Comparison of ENCODE assay signal across 15 cellular contexts in genomic region chr1:238982736-238983135, GRCh38.
A peak's percentile ranks its signal among the peaks of the same experiment; 100 is the strongest.
DNase-seq lines count a peak whose midpoint lies in the region; ATAC-seq and TF ChIP-seq lines count a peak whose summit lies in the region.
"Had no signal": no experiment of that assay in that cellular context is flagged by ENCODE, and none has a peak within 500 bp of the region (broad histone marks: within the 10 kb centered on the region; RNA-seq: fewer than 3 reads in every experiment).

No MANE protein-coding gene starts in this region.

- no peak overlapping the region for H3K9ac ChIP-seq in mesenchymal stem cell (ENCODE audit: low read length)
- H3K9ac ChIP-seq in smooth muscle cell (ENCODE audit: low read depth): no peak overlapping the region

- no peak overlapping the region for H3K14ac ChIP-seq in mesenchymal stem cell (ENCODE audit: low read length in 2 of 2)

- peak; percentile 59 for DNase-seq in LHCN-M2 (ENCODE audit: low read depth)
- peak; percentile 38 to 64 for DNase-seq in SJCRH30
- peak; percentile 53 for DNase-seq in mesenchymal stem cell
- DNase-seq in smooth muscle cell (lab: John Stamatoyannopoulos, UW; ENCODE audit: unreplicated experiment): no peak
- no peak for DNase-seq in NCI-H526 (lab: John Stamatoyannopoulos, UW)
- DNase-seq in activated CD4-positive, alpha-beta T cell treated with anti-CD3 and anti-CD28 coated beads for 4 hours: no peak
- DNase-seq: CD4-positive, alpha-beta memory T cell; DMS153; DMS79 treated with DMSO at 0.1 percent for 48 hours; EL; HCEC 1CT; HFFc6 had no signal

- ATAC-seq in GM21717 (IDR thresholded peaks at IDR 0.05; ENCODE audit: unreplicated experiment): no peak
- ATAC-seq: HepG2 had no signal

- no peak for TF ChIP-seq CTCF in smooth muscle cell (IDR thresholded peaks at IDR 0.05; ENCODE audit: borderline replicate concordance, insufficient read depth, poor library complexity, severe bottlenecking)

- no peak overlapping the region for H4K8ac ChIP-seq in mesenchymal stem cell (ENCODE audit: low read length)

- H3K27ac ChIP-seq in SJCRH30: 0 out of 2 replicates have a peak overlapping the region, but pooled peaks have one; percentile 3
- no peak overlapping the region for H3K27ac ChIP-seq in mesenchymal stem cell (ENCODE audit: low read length, poor library complexity, severe bottlenecking)
- peak overlapping the region; percentile 20 for H3K27ac ChIP-seq in smooth muscle cell (ENCODE audit: low read depth)
- H3K27ac ChIP-seq: C4-2B had no signal

- H2AK5ac ChIP-seq in mesenchymal stem cell (ENCODE audit: low read length, severe bottlenecking): no peak overlapping the region

- H3K23ac ChIP-seq in mesenchymal stem cell (ENCODE audit: low read length in 2 of 2): no peak overlapping the region

- no peak overlapping the region for H4K91ac ChIP-seq in mesenchymal stem cell (ENCODE audit: low read length)

- no peak overlapping the region for H3K4me2 ChIP-seq in mesenchymal stem cell (ENCODE audit: low read length, poor library complexity, severe bottlenecking)
- peak overlapping the region; percentile 39 for H3K4me2 ChIP-seq in smooth muscle cell

- no peak overlapping the region for H2AFZ ChIP-seq in mesenchymal stem cell (ENCODE audit: low read depth, low read length)
- H2AFZ ChIP-seq in smooth muscle cell (ENCODE audit: low read depth): no peak overlapping the region

- no peak overlapping the region for H3K4me3 ChIP-seq in SJCRH30
- no peak overlapping the region for H3K4me3 ChIP-seq in mesenchymal stem cell (ENCODE audit: insufficient read depth in 1 of 2, low read depth in 1 of 2, low read length in 2 of 2)
- H3K4me3 ChIP-seq in smooth muscle cell: no peak overlapping the region

- H3K9me3 ChIP-seq in SJCRH30 (replicated peaks): no peaks in the 10 kb centered on the region
- H3K9me3 ChIP-seq in mesenchymal stem cell (ENCODE audit: control insufficient read depth, low read length): peaks cover 9% of the 10 kb centered on the region
- H3K9me3 ChIP-seq in smooth muscle cell (replicated peaks; ENCODE audit: low read depth): no peaks in the 10 kb centered on the region

- H2BK15ac ChIP-seq in mesenchymal stem cell (ENCODE audit: low read depth, poor library complexity, severe bottlenecking): no peak overlapping the region

- H3K79me2 ChIP-seq in smooth muscle cell (ENCODE audit: low read depth): no peaks in the 10 kb centered on the region

- H3K36me3 ChIP-seq in SJCRH30 (no peaks in the 10 kb centered on the region), mesenchymal stem cell (ENCODE audit: control insufficient read depth in 1 of 2, insufficient read depth in 2 of 2, low read depth in 1 of 2, low read length in 2 of 2) (no peaks in the 10 kb centered on the region), smooth muscle cell (ENCODE audit: low read depth) (no peaks in the 10 kb centered on the region)

- no peak overlapping the region for H2BK5ac ChIP-seq in mesenchymal stem cell (ENCODE audit: low read depth, low read length, poor library complexity, severe bottlenecking)

- H3K18ac ChIP-seq in mesenchymal stem cell (ENCODE audit: low read depth in 1 of 2, low read length in 2 of 2): no peak overlapping the region

- H3K4me1 ChIP-seq in SJCRH30 (peaks cover 7% of the 10 kb centered on the region), mesenchymal stem cell (ENCODE audit: control insufficient read depth, insufficient read depth, low read depth, low read length) (no peaks in the 10 kb centered on the region), smooth muscle cell (ENCODE audit: low read depth) (no peaks in the 10 kb centered on the region)

- H2BK12ac ChIP-seq in mesenchymal stem cell (ENCODE audit: low read length in 2 of 2): no peak overlapping the region

- WGBS in mesenchymal stem cell: 25% methylated on average over 5 of the region's 5 CpGs
- 22% methylated on average over 5 of the region's 5 CpGs for WGBS in smooth muscle cell (ENCODE audit: low lambda C conversion rate)

- no peaks in the 10 kb centered on the region for H3F3A ChIP-seq in smooth muscle cell (ENCODE audit: low read depth)

- no peak overlapping the region for H3K4ac ChIP-seq in mesenchymal stem cell (ENCODE audit: low read depth in 1 of 2, low read length in 2 of 2)

- H3K27me3 ChIP-seq in SJCRH30: no peaks in the 10 kb centered on the region
- H3K27me3 ChIP-seq in mesenchymal stem cell (ENCODE audit: control insufficient read depth in 1 of 2, insufficient read depth in 1 of 2, low read length in 2 of 2): no peaks in the 10 kb centered on the region
- H3K27me3 ChIP-seq in smooth muscle cell (ENCODE audit: low read depth): no peaks in the 10 kb centered on the region

- H4K20me1 ChIP-seq in smooth muscle cell (ENCODE audit: low read depth): no peaks in the 10 kb centered on the region

- no peaks in the 10 kb centered on the region for H3K79me1 ChIP-seq in mesenchymal stem cell (replicated peaks; ENCODE audit: low read length, poor library complexity, severe bottlenecking)

- H2BK120ac ChIP-seq in mesenchymal stem cell (ENCODE audit: low read depth, low read length): no peak overlapping the region

Comparison
In these comparisons a context has a peak if more than half of its experiments do, and no peak if none do; other contexts are left out.
1. DNase-seq: peak in LHCN-M2 (single experiment), SJCRH30 (2 of 2) and mesenchymal stem cell (single experiment); none in smooth muscle cell (single experiment), NCI-H526 (0 of 2) and activated CD4-positive, alpha-beta T cell treated with anti-CD3 and anti-CD28 coated beads for 4 hours (0 of 2).